Comparison of ENCODE assay signal across 2 cellular contexts in the genomic region with DNA sequence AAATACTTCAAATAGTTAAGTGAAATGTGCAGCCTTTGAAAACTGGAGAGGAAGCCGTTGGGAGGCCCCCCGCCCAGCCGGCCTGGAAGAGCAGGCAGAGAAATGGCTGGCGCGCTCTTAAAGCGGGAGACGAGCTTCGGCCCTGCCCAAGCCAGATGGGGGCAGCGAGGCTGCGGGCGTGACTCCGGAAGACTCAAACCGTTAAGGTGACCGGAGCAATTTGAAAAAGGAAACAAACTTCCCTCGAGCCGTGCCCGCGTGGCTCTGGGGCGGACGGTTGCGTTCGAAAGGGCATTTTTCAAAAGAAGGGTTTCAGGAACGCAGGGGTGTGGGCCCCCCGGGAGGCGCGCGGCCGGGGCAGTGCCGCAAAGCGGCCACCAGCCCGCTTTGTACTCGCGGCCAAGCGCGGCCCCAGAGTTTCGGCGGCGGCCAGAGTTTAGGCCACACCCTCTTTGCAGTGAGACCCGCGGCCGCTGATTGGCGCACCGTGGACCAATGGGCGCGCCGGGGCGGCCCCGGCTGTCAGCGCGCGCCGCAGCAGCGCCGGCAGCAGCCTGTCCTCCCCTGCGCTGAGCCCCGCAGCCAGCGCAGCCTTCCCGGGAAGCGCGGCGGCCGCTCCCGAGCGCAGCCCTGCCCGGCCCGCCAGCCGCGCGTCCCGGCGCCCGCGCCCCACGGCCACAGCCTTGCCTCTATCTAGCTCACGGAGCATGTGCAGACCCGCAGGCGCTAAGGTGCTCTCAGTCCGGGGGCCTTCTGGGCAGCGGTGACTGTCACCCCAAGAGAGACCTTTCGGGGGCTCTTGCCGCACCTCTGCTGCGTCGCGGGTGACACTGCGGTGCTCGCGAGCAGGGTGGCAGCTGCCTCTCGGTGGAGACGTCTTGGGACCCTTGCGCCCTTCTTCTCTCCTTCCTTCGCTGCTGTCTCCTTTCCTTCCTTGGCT.
TF ChIP-seq lines count a peak whose summit lies in the region.

A gene with protein sequence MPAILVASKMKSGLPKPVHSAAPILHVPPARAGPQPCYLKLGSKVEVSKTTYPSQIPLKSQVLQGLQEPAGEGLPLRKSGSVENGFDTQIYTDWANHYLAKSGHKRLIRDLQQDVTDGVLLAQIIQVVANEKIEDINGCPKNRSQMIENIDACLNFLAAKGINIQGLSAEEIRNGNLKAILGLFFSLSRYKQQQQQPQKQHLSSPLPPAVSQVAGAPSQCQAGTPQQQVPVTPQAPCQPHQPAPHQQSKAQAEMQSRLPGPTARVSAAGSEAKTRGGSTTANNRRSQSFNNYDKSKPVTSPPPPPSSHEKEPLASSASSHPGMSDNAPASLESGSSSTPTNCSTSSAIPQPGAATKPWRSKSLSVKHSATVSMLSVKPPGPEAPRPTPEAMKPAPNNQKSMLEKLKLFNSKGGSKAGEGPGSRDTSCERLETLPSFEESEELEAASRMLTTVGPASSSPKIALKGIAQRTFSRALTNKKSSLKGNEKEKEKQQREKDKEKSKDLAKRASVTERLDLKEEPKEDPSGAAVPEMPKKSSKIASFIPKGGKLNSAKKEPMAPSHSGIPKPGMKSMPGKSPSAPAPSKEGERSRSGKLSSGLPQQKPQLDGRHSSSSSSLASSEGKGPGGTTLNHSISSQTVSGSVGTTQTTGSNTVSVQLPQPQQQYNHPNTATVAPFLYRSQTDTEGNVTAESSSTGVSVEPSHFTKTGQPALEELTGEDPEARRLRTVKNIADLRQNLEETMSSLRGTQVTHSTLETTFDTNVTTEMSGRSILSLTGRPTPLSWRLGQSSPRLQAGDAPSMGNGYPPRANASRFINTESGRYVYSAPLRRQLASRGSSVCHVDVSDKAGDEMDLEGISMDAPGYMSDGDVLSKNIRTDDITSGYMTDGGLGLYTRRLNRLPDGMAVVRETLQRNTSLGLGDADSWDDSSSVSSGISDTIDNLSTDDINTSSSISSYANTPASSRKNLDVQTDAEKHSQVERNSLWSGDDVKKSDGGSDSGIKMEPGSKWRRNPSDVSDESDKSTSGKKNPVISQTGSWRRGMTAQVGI (N-terminal part only) (plus strand): TSS at position 557 of the 940 bp plus-strand sequence. CDS start 859 bp downstream, outside the sequence.

TF ChIP-seq in IMR-90, 13 proteins besides CTCF, POLR2A, EP300 and RAD21:
- TF ChIP-seq RFX5 (IDR thresholded peaks at IDR 0.05; ENCODE audit: low read depth, low read length) (no peak), CHD1 (IDR thresholded peaks at IDR 0.05; ENCODE audit: low read depth, low read length) (peak; percentile 41; the same call in 1 of the 2 replicates), MAZ (IDR thresholded peaks at IDR 0.05; ENCODE audit: borderline replicate concordance, low read depth, low read length) (peak; percentile 52; the same call in 1 of the 2 replicates)
- TF ChIP-seq, protein P1, sequence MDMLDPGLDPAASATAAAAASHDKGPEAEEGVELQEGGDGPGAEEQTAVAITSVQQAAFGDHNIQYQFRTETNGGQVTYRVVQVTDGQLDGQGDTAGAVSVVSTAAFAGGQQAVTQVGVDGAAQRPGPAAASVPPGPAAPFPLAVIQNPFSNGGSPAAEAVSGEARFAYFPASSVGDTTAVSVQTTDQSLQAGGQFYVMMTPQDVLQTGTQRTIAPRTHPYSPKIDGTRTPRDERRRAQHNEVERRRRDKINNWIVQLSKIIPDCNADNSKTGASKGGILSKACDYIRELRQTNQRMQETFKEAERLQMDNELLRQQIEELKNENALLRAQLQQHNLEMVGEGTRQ (IDR thresholded peaks at IDR 0.05; ENCODE audit: low read depth, low read length), result no peak

TF ChIP-seq in PFSK-1, 5 proteins besides CTCF, POLR2A, EP300 and RAD21:
- no peak; the same call in 1 of the 2 replicates for TF ChIP-seq SIN3A (IDR thresholded peaks at IDR 0.05; ENCODE audit: borderline replicate concordance, insufficient read depth, low read length)
- TF ChIP-seq FOXP2 (optimal IDR thresholded peaks at IDR 0.05; ENCODE audit: borderline replicate concordance, extremely low read depth, extremely low read length, insufficient read depth), result peak; percentile 77
- TF ChIP-seq TAF1 (IDR thresholded peaks at IDR 0.05; ENCODE audit: borderline replicate concordance, insufficient read depth, low read length), result peak; percentile 86
- TF ChIP-seq POLR2AphosphoS5 (IDR thresholded peaks at IDR 0.05; ENCODE audit: low read depth, low read length), result peak; percentile 97
- TF ChIP-seq, protein P2, sequence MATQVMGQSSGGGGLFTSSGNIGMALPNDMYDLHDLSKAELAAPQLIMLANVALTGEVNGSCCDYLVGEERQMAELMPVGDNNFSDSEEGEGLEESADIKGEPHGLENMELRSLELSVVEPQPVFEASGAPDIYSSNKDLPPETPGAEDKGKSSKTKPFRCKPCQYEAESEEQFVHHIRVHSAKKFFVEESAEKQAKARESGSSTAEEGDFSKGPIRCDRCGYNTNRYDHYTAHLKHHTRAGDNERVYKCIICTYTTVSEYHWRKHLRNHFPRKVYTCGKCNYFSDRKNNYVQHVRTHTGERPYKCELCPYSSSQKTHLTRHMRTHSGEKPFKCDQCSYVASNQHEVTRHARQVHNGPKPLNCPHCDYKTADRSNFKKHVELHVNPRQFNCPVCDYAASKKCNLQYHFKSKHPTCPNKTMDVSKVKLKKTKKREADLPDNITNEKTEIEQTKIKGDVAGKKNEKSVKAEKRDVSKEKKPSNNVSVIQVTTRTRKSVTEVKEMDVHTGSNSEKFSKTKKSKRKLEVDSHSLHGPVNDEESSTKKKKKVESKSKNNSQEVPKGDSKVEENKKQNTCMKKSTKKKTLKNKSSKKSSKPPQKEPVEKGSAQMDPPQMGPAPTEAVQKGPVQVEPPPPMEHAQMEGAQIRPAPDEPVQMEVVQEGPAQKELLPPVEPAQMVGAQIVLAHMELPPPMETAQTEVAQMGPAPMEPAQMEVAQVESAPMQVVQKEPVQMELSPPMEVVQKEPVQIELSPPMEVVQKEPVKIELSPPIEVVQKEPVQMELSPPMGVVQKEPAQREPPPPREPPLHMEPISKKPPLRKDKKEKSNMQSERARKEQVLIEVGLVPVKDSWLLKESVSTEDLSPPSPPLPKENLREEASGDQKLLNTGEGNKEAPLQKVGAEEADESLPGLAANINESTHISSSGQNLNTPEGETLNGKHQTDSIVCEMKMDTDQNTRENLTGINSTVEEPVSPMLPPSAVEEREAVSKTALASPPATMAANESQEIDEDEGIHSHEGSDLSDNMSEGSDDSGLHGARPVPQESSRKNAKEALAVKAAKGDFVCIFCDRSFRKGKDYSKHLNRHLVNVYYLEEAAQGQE (IDR thresholded peaks at IDR 0.05; ENCODE audit: insufficient read depth in 1 of 2, low read depth in 2 of 2, low read length in 2 of 2), result 0 out of 4 replicates have a peak, but pooled peaks of 1 of the 2 experiments have one; percentile 8
